Comparison of ENCODE assay signal across 19 cellular contexts in genomic region chr1:34199927-34200326, GRCh38. TPM values are rescaled to one million over a fixed set of nuclear protein-coding genes. Genes with fewer than 3 reads are reported as not detected.
DNase-seq lines count a peak whose midpoint lies in the region; ATAC-seq and TF ChIP-seq lines count a peak whose summit lies in the region.
"Had no signal": no experiment of that assay in that cellular context is flagged by ENCODE, and none has a peak within 500 bp of the region (broad histone marks: within the 10 kb centered on the region; RNA-seq: fewer than 3 reads in every experiment).

No MANE protein-coding gene starts in this region.

- H3K79me2 ChIP-seq in hepatocyte: no peaks in the 10 kb centered on the region

- DNase-seq in A172 (ENCODE audit: low spot score): peak; percentile 88
- DNase-seq in Daoy (ENCODE audit: low read depth): peak; percentile 84
- DNase-seq in RWPE1 (ENCODE audit: low spot score): peak; percentile 76
- peak; percentile 47 for DNase-seq in hepatocyte (ENCODE audit: low spot score)
- DNase-seq in NOMO-1 (lab: John Stamatoyannopoulos, UW; ENCODE audit: unreplicated experiment in 2 of 2): no peak
- no peak for DNase-seq in MV-4-11 (lab: John Stamatoyannopoulos, UW)
- DNase-seq in HPDE6-E6E7 (ENCODE audit: extremely low spot score): no peak
- DNase-seq: amygdala; DND-41; NCI-H187; NCI-H748 treated with DMSO at 0.1 percent for 48 hours; ovary; SHP77 treated with DMSO at 0.1 percent for 48 hours; stimulated activated CD4-positive, alpha-beta T cell treated with anti-CD3 and anti-CD28 coated beads, Interleukin-12 subunit alpha, Interleukin-12 subunit beta, amount 100 ng/mL, for 4 hours had no signal

- no peaks in the 10 kb centered on the region for H3K36me3 ChIP-seq in hepatocyte (replicated peaks; ENCODE audit: insufficient read depth, low read depth)
- H3K36me3 ChIP-seq: BLaER1 treated with 17β-estradiol and CSF1 and Interleukin-3, amounts not matched to agents 10 nM and 100 nM; ovary; vagina had no signal

- WGBS in hepatocyte (ENCODE audit: low lambda C conversion rate, missing lambda C conversion rate): 90% methylated on average over 1 of the region's 1 CpG

- ATAC-seq in GM21723 (IDR thresholded peaks at IDR 0.05; ENCODE audit: unreplicated experiment): no peak

- no peaks in the 10 kb centered on the region for H4K20me1 ChIP-seq in hepatocyte (ENCODE audit: insufficient read depth, poor library complexity, severe bottlenecking)
- H4K20me1 ChIP-seq: BLaER1 treated with 17β-estradiol and CSF1 and Interleukin-3, amounts not matched to agents 10 nM and 100 nM had no signal

- H3K4me2 ChIP-seq in hepatocyte: no peak overlapping the region
- H3K4me2 ChIP-seq: BLaER1 treated with 17β-estradiol and CSF1 and Interleukin-3, amounts not matched to agents 10 nM and 100 nM; KMS-11 had no signal

- no peak for TF ChIP-seq CTCF in RWPE1 (conservative IDR thresholded peaks at IDR 0.05; ENCODE audit: low read depth)
- no peak for TF ChIP-seq CTCF in hepatocyte (IDR thresholded peaks at IDR 0.05; ENCODE audit: poor library complexity)

- CTCF ChIA-PET in RWPE1 (lab: Yijun Ruan, JAX): no interaction called here

- H3K9me3 ChIP-seq in hepatocyte (ENCODE audit: low read depth): no peaks in the 10 kb centered on the region
- H3K9me3 ChIP-seq: BLaER1 treated with 17β-estradiol and CSF1 and Interleukin-3, amounts not matched to agents 10 nM and 100 nM; ovary; vagina had no signal

- no peaks in the 10 kb centered on the region for H3K4me1 ChIP-seq in hepatocyte (ENCODE audit: insufficient read depth)
- H3K4me1 ChIP-seq: vagina had no signal

- H2AFZ ChIP-seq in hepatocyte: no peak overlapping the region

- POLR2A ChIA-PET in RWPE1 (lab: Yijun Ruan, JAX; ENCODE audit: low non-redundant PET): no interaction called here

- H3K4me3 ChIP-seq in hepatocyte: no peak overlapping the region
- H3K4me3 ChIP-seq: BLaER1 treated with 17β-estradiol and CSF1 and Interleukin-3, amounts not matched to agents 10 nM and 100 nM; ovary; vagina had no signal

- H3K27ac ChIP-seq in RWPE1 (no peak overlapping the region), hepatocyte (peak overlapping the region; percentile 34)
- H3K27ac ChIP-seq: BLaER1 treated with 17β-estradiol and CSF1 and Interleukin-3, amounts not matched to agents 10 nM and 100 nM; KMS-11; ovary; vagina had no signal

- no peaks in the 10 kb centered on the region for H3K9me2 ChIP-seq in hepatocyte (replicated peaks; ENCODE audit: insufficient read depth)

- H3K27me3 ChIP-seq in hepatocyte: peaks cover 14% of the 10 kb centered on the region
- H3K27me3 ChIP-seq: BLaER1 treated with 17β-estradiol and CSF1 and Interleukin-3, amounts not matched to agents 10 nM and 100 nM; ovary; vagina had no signal

RNA-seq across cellular contexts. Expression of gene C1orf94, which starts 23.2 kb away (rescaled TPM):
- not detected in 2 replicates for total RNA-seq in A172 (2014; rRNA removed; shearing (Covaris generic))
- total RNA-seq in Daoy (2014; rRNA removed; shearing (Covaris generic)): 0.06 TPM in 1 of 2 replicates, not detected in the other
- not detected in 2 replicates for total RNA-seq in hepatocyte
- polyA plus RNA-seq in hepatocyte: not detected in 2 replicates
- total RNA-seq: dermis microvascular lymphatic vessel endothelial cell, ovary, vagina had no signal
- polyA plus RNA-seq: ovary had no signal

RNA-seq across cellular contexts. Expression of gene CSMD2, which starts 34.9 kb away (rescaled TPM):
- total RNA-seq in A172 (2014; rRNA removed; shearing (Covaris generic)): 1.5 and 2.6 TPM in 2 replicates
- total RNA-seq in Daoy (2014; rRNA removed; shearing (Covaris generic)): 3.8 and 5.0 TPM in 2 replicates
- total RNA-seq in hepatocyte: 0.12 and 0.37 TPM in 2 replicates
- 0.04 and 0.10 TPM in 2 replicates for polyA plus RNA-seq in hepatocyte

Comparison
In these comparisons a context has a peak if more than half of its experiments do, and no peak if none do; other contexts are left out.
1. DNase-seq: peak in A172 (single experiment), Daoy (single experiment), RWPE1 (single experiment) and hepatocyte (single experiment); none in NOMO-1 (0 of 2), MV-4-11 (single experiment) and HPDE6-E6E7 (single experiment).